In the genomic region with DNA sequence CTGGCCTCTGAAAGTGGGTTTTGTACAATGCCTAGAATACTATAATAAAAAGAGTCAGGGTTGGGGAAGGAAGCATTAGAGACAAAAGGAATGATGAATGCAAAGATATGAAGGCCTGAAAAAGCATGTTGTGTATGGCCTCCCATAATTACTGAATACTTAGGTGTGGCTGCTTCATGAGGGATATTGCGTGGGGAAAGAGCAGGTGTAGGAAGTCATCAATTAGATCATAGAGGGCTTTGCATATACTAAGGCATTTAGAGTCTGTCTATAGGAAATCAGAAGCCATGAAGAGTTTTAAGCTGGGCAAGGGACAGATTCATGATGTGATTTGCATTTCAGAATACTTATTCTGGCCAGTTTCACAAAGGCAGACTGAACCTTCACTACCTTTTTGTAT, we compare ENCODE assay signal across 20 cellular contexts. TPM values are rescaled to one million over a fixed set of nuclear protein-coding genes. Genes with fewer than 3 reads are reported as not detected.
DNase-seq lines count a peak whose midpoint lies in the region; ATAC-seq and FAIRE-seq lines count a peak whose summit lies in the region.
"Had no signal": no experiment of that assay in that cellular context is flagged by ENCODE, and none has a peak within 500 bp of the region (broad histone marks: within the 10 kb centered on the region; RNA-seq: fewer than 3 reads in every experiment).

No MANE protein-coding gene starts in this region.

- DNase-seq in GM19239 (ENCODE audit: insufficient read length, low spot score) (no peak), NCI-H748 (lab: John Stamatoyannopoulos, UW; ENCODE audit: unreplicated experiment) (peak; percentile 64), COR-L47 (lab: John Stamatoyannopoulos, UW) (no peak)
- no peak for DNase-seq in stimulated activated effector memory CD8-positive, alpha-beta T cell treated with anti-CD3 and anti-CD28 coated beads, Interleukin-12 subunit alpha, Interleukin-12 subunit beta, amount 100 ng/mL, for 72 hours (ENCODE audit: low spot score in 2 of 2)
- DNase-seq: BE2C; CD4-positive, CD25-positive, alpha-beta regulatory T cell; DMS53; NCI-H1105; NCI-H1436 treated with DMSO at 0.1 percent for 48 hours; NCI-H2029; NCI-H2227 treated with DMSO at 0.1 percent for 48 hours; NCI-H774; SK-N-SH; T-helper 17 cell had no signal

- ATAC-seq in esophagus mucosa (peak; percentile 71), GM21576 (IDR thresholded peaks at IDR 0.05; ENCODE audit: unreplicated experiment) (no peak), HG03571 (IDR thresholded peaks at IDR 0.05; ENCODE audit: unreplicated experiment) (no peak)
- ATAC-seq in stimulated activated effector memory CD8-positive, alpha-beta T cell treated with anti-CD3 and anti-CD28 coated beads, Interleukin-12 subunit alpha, Interleukin-12 subunit beta, amount 100 ng/mL, for 72 hours, result no peak
- ATAC-seq: K562, T-helper 17 cell had no signal

- peaks cover 68% of the 10 kb centered on the region for H3K4me1 Mint-ChIP-seq in stimulated activated effector memory CD8-positive, alpha-beta T cell treated with anti-CD3 and anti-CD28 coated beads, Interleukin-12 subunit alpha, Interleukin-12 subunit beta, amount 100 ng/mL, for 72 hours

- H3K4me3 Mint-ChIP-seq in stimulated activated effector memory CD8-positive, alpha-beta T cell treated with anti-CD3 and anti-CD28 coated beads, Interleukin-12 subunit alpha, Interleukin-12 subunit beta, amount 100 ng/mL, for 72 hours, result no peak overlapping the region
- H3K4me3 Mint-ChIP-seq: CD4-positive, CD25-positive, alpha-beta regulatory T cell; T-helper 17 cell had no signal

- peaks cover 12% of the 10 kb centered on the region for H3K9me3 Mint-ChIP-seq in stimulated activated effector memory CD8-positive, alpha-beta T cell treated with anti-CD3 and anti-CD28 coated beads, Interleukin-12 subunit alpha, Interleukin-12 subunit beta, amount 100 ng/mL, for 72 hours

- peak; percentile 57 for FAIRE-seq in GM19239 (lab: Jason Lieb, UNC)
- FAIRE-seq: G401.6, H54, K562 had no signal

- no peaks in the 10 kb centered on the region for H3K36me3 Mint-ChIP-seq in stimulated activated effector memory CD8-positive, alpha-beta T cell treated with anti-CD3 and anti-CD28 coated beads, Interleukin-12 subunit alpha, Interleukin-12 subunit beta, amount 100 ng/mL, for 72 hours

- H3K27ac Mint-ChIP-seq in stimulated activated effector memory CD8-positive, alpha-beta T cell treated with anti-CD3 and anti-CD28 coated beads, Interleukin-12 subunit alpha, Interleukin-12 subunit beta, amount 100 ng/mL, for 72 hours, result peak overlapping the region; percentile 63
- H3K27ac Mint-ChIP-seq: T-helper 17 cell had no signal

RNA-seq across cellular contexts. Expression of a gene that starts 48.2 kb away (rescaled TPM):
- total RNA-seq in esophagus mucosa, result 27.9 TPM
